In genomic region chr5:75335952-75336624, GRCh38 we compare ENCODE assay signal across 8 cellular contexts. TPM values are rescaled to one million over a fixed set of nuclear protein-coding genes. Genes with fewer than 3 reads are reported as not detected.
DNase-seq lines count a peak whose midpoint lies in the region; ATAC-seq, FAIRE-seq and TF ChIP-seq lines count a peak whose summit lies in the region.

No MANE protein-coding gene starts in this region.

- peak overlapping the region; percentile 87 for H2AFZ ChIP-seq in PC-9

- peaks cover 16% of the 10 kb centered on the region for H3F3A ChIP-seq in PC-9 (ENCODE audit: insufficient read depth, low read depth)

- ATAC-seq in right lobe of liver (peak; percentile 49 to 60 (median 52)), thoracic aorta (ENCODE audit: insufficient number of reproducible peaks, low FRiP score, low read depth) (peak; percentile 62)

- H3K9me2 ChIP-seq in PC-9 (ENCODE audit: insufficient read depth), result no peaks in the 10 kb centered on the region

- intact Hi-C loops in PC-9 (cut with micrococcal nuclease; ENCODE audit: unreplicated experiment) (loop anchor here (2.0 to 10.0 kb wide), 5 partner anchors 69 to 661 kb away; partner anchors contain the start of gene GCNT4), right lobe of liver (cut with DNase I) (no loop called here)

- TF ChIP-seq CTCF in GM12873 (IDR thresholded peaks at IDR 0.05; ENCODE audit: insufficient read depth, low read depth, low read length, missing control alignments) (peak; percentile 27), PC-9 (conservative IDR thresholded peaks at IDR 0.05) (peak; percentile 56), right lobe of liver (IDR thresholded peaks at IDR 0.05) (peak in 3 of 4 donors; percentile 22 to 64 (median 34)), thoracic aorta (IDR thresholded peaks at IDR 0.05) (peak; percentile 46)

- H3K36me3 ChIP-seq in PC-9 (ENCODE audit: low read depth) (no peaks in the 10 kb centered on the region), right lobe of liver (no peaks in the 10 kb centered on the region), thoracic aorta (no peaks in the 10 kb centered on the region)

- TSS peak; percentile 98 for BruUV-seq in PC-9 (replicated peaks; lab: Mats Ljungman, UMichigan)

- H4K20me1 ChIP-seq in PC-9 (ENCODE audit: insufficient read depth), result peaks cover 11% of the 10 kb centered on the region

- H3K4me2 ChIP-seq in PC-9, result peak overlapping the region; percentile 100

- no peaks in the 10 kb centered on the region for H3K27me3 ChIP-seq in PC-9 (ENCODE audit: insufficient read depth, low read depth)
- H3K27me3 ChIP-seq in right lobe of liver, result no peaks in the 10 kb centered on the region
- H3K27me3 ChIP-seq in thoracic aorta (replicated peaks; ENCODE audit: insufficient read depth), result no peaks in the 10 kb centered on the region

- no peak for TF ChIP-seq POLR2A in right lobe of liver (IDR thresholded peaks at IDR 0.05)

- peaks cover 40% of the 10 kb centered on the region for H3K4me1 ChIP-seq in PC-9 (replicated peaks; ENCODE audit: insufficient read depth)
- peaks cover 0 to 19% (median 4%) of the 10 kb centered on the region in 4 donors for H3K4me1 ChIP-seq in right lobe of liver
- H3K4me1 ChIP-seq in thoracic aorta (ENCODE audit: control insufficient read depth in 1 of 2, low read depth in 2 of 2), result peaks cover 5 to 10% of the 10 kb centered on the region in 2 donors

- DNase-seq in A172 (ENCODE audit: low spot score), result peak; percentile 79
- peak; percentile 58 for DNase-seq in HTR-8/SVneo (ENCODE audit: insufficient read length, low spot score)
- DNase-seq in PC-9, result peak; percentile 53 to 82
- DNase-seq in dermis blood vessel endothelial cell, result peak; percentile 85
- peak in 1 of 3 donors; percentile 53 for DNase-seq in right lobe of liver
- no peak for DNase-seq in thoracic aorta (ENCODE audit: low spot score)
- DNase-seq in ecto neural progenitor cell (ENCODE audit: low spot score), result no peak

- CTCF ChIA-PET in PC-9 (lab: Charles Lee), result interaction anchor here (0.6 to 1.4 kb wide), 4 partner anchors 96 to 410 kb away, joined by 3 to 11 read pairs (median 4); partner anchors contain the start of gene ANKRD31

- no peak for FAIRE-seq in HTR-8/SVneo (lab: Jason Lieb, UNC)

- WGBS in right lobe of liver (ENCODE audit: insufficient coverage, low coverage, low lambda C conversion rate, missing lambda C conversion rate), result 6% methylated on average over 13 of the region's 13 CpGs

- H3K27ac ChIP-seq in PC-9, result peak overlapping the region; percentile 78
- H3K27ac ChIP-seq in right lobe of liver, result peak overlapping the region; percentile 85 to 95 (median 92)
- peak overlapping the region; percentile 72 to 78 for H3K27ac ChIP-seq in thoracic aorta

- POLR2A ChIA-PET in PC-9 (lab: Charles Lee; ENCODE audit: unreplicated experiment), result interaction anchor here (0.6 to 1.3 kb wide), 7 partner anchors 15 to 1543 kb away, joined by 3 to 22 read pairs (median 10); no protein-coding TSS in a partner anchor

- H3K9me3 ChIP-seq in PC-9 (ENCODE audit: insufficient read depth, low read depth) (no peaks in the 10 kb centered on the region), right lobe of liver (no peaks in the 10 kb centered on the region), thoracic aorta (no peaks in the 10 kb centered on the region)

- peak overlapping the region; percentile 66 for H3K4me3 ChIP-seq in PC-9
- H3K4me3 ChIP-seq in right lobe of liver, result peak overlapping the region; percentile 84 to 86 (median 85)
- H3K4me3 ChIP-seq in thoracic aorta, result peak overlapping the region; percentile 93

- peaks cover 38% of the 10 kb centered on the region for H3K79me2 ChIP-seq in PC-9 (ENCODE audit: low read depth)

RNA-seq across cellular contexts. Expression of gene HMGCR, which starts 0.9 kb away (rescaled TPM):
- total RNA-seq in A172 (2014; rRNA removed; shearing (Covaris generic)), result 39.1 and 51.9 TPM in 2 replicates
- total RNA-seq in PC-9 (2021) (55.0 and 86.8 TPM in 2 replicates), dermis blood vessel endothelial cell (80.8 and 126 TPM in 2 replicates), right lobe of liver (10 to 100 TPM in 5 of 6 experiments, 1 to 10 TPM in 1; 9.6 to 89.6 (median 22.2) TPM), thoracic aorta (10 to 100 TPM; 13.2 to 29.1 TPM)

Comparison
In these comparisons a context has a peak if more than half of its experiments do, and no peak if none do; other contexts are left out.
1. DNase-seq: peak in A172 (single experiment), HTR-8/SVneo (single experiment), PC-9 (2 of 2) and dermis blood vessel endothelial cell (single experiment); none in thoracic aorta (single experiment) and ecto neural progenitor cell (single experiment).
2. Peak in every context shown above with its lines, with median percentiles within 50 percentile points of each other: CTCF ChIP-seq, H3K27ac ChIP-seq and H3K4me3 ChIP-seq.